ENCODE assay signal across 14 cellular contexts in genomic region chr6:25637946-25638345, GRCh38. TPM values are rescaled to one million over a fixed set of nuclear protein-coding genes. Genes with fewer than 3 reads are reported as not detected.
DNase-seq lines count a peak whose midpoint lies in the region; ATAC-seq, FAIRE-seq and TF ChIP-seq lines count a peak whose summit lies in the region.
"Had no signal": no experiment of that assay in that cellular context is flagged by ENCODE, and none has a peak within 500 bp of the region (broad histone marks: within the 10 kb centered on the region; RNA-seq: fewer than 3 reads in every experiment).

No MANE protein-coding gene starts in this region.

- H3K9me2 ChIP-seq in hepatocyte (replicated peaks; ENCODE audit: insufficient read depth) = no peaks in the 10 kb centered on the region

- peaks cover 30% of the 10 kb centered on the region for H3K4me1 ChIP-seq in hepatocyte (ENCODE audit: insufficient read depth)
- H3K4me1 ChIP-seq in effector memory CD4-positive, alpha-beta T cell (ENCODE audit: control insufficient read depth, insufficient read depth, low read length, poor library complexity, severe bottlenecking) = no peaks in the 10 kb centered on the region
- H3K4me1 ChIP-seq in kidney (ENCODE audit: control insufficient read depth in 1 of 2, insufficient read depth in 1 of 2, low read depth in 1 of 2, low read length in 2 of 2) = peaks cover 4 to 15% of the 10 kb centered on the region in 2 donors

- H4K20me1 ChIP-seq in hepatocyte (ENCODE audit: insufficient read depth, poor library complexity, severe bottlenecking) = no peaks in the 10 kb centered on the region

- H3K79me2 ChIP-seq in hepatocyte = no peaks in the 10 kb centered on the region

- H3K27me3 ChIP-seq in hepatocyte = no peaks in the 10 kb centered on the region
- H3K27me3 ChIP-seq in effector memory CD4-positive, alpha-beta T cell (replicated peaks; ENCODE audit: control insufficient read depth, insufficient read depth, low read length, poor library complexity, severe bottlenecking) = peaks cover 3% of the 10 kb centered on the region

- DNase-seq in COR-L47 (lab: John Stamatoyannopoulos, UW) (peak; percentile 97), NCI-H1092 treated with DMSO at 0.1 percent for 48 hours (lab: John Stamatoyannopoulos, UW) (peak; percentile 86), NCI-H69 (lab: John Stamatoyannopoulos, UW) (peak; percentile 100), hepatocyte (ENCODE audit: low spot score) (peak; percentile 53), left ventricle myocardium superior (no peak), kidney (no peak)
- no peak for DNase-seq in effector memory CD4-positive, alpha-beta T cell
- DNase-seq: activated CD4-positive, alpha-beta T cell treated with anti-CD3 and anti-CD28 coated beads, Interleukin-2, amount 10 ng/mL, durations not matched to agents 7 days and 5 days; natural killer cell; NCI-H526 treated with DMSO at 0.1 percent for 48 hours had no signal

- H3K9me3 ChIP-seq in hepatocyte (ENCODE audit: low read depth) (no peaks in the 10 kb centered on the region), kidney (ENCODE audit: control insufficient read depth in 1 of 2, low read length in 2 of 2) (no peaks in the 10 kb centered on the region)
- H3K9me3 ChIP-seq in effector memory CD4-positive, alpha-beta T cell (ENCODE audit: control insufficient read depth, low read length) = no peaks in the 10 kb centered on the region

- H3K27ac ChIP-seq in hepatocyte (peak overlapping the region; percentile 4), kidney (ENCODE audit: low read depth in 2 of 2, low read length in 2 of 2) (no peak overlapping the region)
- no peak overlapping the region for H3K27ac ChIP-seq in effector memory CD4-positive, alpha-beta T cell (ENCODE audit: insufficient read depth, low read length, poor library complexity, severe bottlenecking)
- H3K27ac ChIP-seq: cardiac muscle cell, skin epidermis had no signal

- no peak for FAIRE-seq in kidney (lab: Jason Lieb, UNC)

- H2AFZ ChIP-seq in hepatocyte = no peak overlapping the region

- H3K4me2 ChIP-seq in hepatocyte = no peak overlapping the region

- H3K9ac ChIP-seq in kidney (ENCODE audit: low read length in 2 of 2) = no peak overlapping the region

- H3K4me3 ChIP-seq in hepatocyte (no peak overlapping the region), kidney (ENCODE audit: low read length in 2 of 2) (no peak overlapping the region)
- no peak overlapping the region for H3K4me3 ChIP-seq in effector memory CD4-positive, alpha-beta T cell (ENCODE audit: insufficient read depth, low read depth, low read length, poor library complexity, severe bottlenecking)
- H3K4me3 ChIP-seq: cardiac muscle cell, skin epidermis had no signal

- ATAC-seq in left ventricle myocardium superior (no peak), GM21423 (IDR thresholded peaks at IDR 0.05; ENCODE audit: unreplicated experiment) (no peak)
- ATAC-seq: natural killer cell had no signal

- H3K36me3 ChIP-seq in hepatocyte (replicated peaks; ENCODE audit: insufficient read depth, low read depth) = no peaks in the 10 kb centered on the region
- no peaks in the 10 kb centered on the region for H3K36me3 ChIP-seq in effector memory CD4-positive, alpha-beta T cell (ENCODE audit: control insufficient read depth, insufficient read depth, low read length)
- H3K36me3 ChIP-seq in kidney (ENCODE audit: control insufficient read depth in 1 of 2, insufficient read depth in 2 of 2, low read length in 2 of 2) = no peaks in the 10 kb centered on the region
- H3K36me3 ChIP-seq: cardiac muscle cell had no signal

- WGBS in hepatocyte (ENCODE audit: low lambda C conversion rate, missing lambda C conversion rate) = 70% methylated on average over 4 of the region's 4 CpGs

- TF ChIP-seq CTCF in hepatocyte (IDR thresholded peaks at IDR 0.05; ENCODE audit: poor library complexity) (peak; percentile 17), kidney (IDR thresholded peaks at IDR 0.05; ENCODE audit: borderline replicate concordance, extremely low read depth, insufficient read depth) (no peak)

- intact Hi-C loops in left ventricle myocardium superior (cut with micrococcal nuclease) = no loop called here
- intact Hi-C loops in kidney (cut with DNase I) = no loop called here

RNA-seq across cellular contexts. Expression of gene SCGN, which starts 14.1 kb away (rescaled TPM):
- total RNA-seq in hepatocyte (25.7 and 25.9 TPM in 2 replicates), left ventricle myocardium superior (0.79 TPM), kidney (8.7 TPM)
- polyA plus RNA-seq in hepatocyte (14.2 and 33.0 TPM in 2 replicates), kidney (ENCODE audit: insufficient read depth, low read depth, low replicate concordance) (0.90 TPM)
- total RNA-seq: activated CD4-positive, alpha-beta T cell treated with anti-CD3 and anti-CD28 coated beads, Interleukin-2, amount 10 ng/mL, durations not matched to agents 7 days and 5 days; cardiac muscle cell; HT1080; natural killer cell had no signal
- polyA plus RNA-seq: cardiac muscle cell had no signal

Comparison
In these comparisons a context has a peak if more than half of its experiments do, and no peak if none do; other contexts are left out.
1. DNase-seq: peak in COR-L47 (single experiment), NCI-H1092 treated with DMSO at 0.1 percent for 48 hours (single experiment), NCI-H69 (single experiment) and hepatocyte (single experiment); none in effector memory CD4-positive, alpha-beta T cell (0 of 3), left ventricle myocardium superior (single experiment) and kidney (single experiment).